ENCODE assay signal across 18 cellular contexts in the genomic region with DNA sequence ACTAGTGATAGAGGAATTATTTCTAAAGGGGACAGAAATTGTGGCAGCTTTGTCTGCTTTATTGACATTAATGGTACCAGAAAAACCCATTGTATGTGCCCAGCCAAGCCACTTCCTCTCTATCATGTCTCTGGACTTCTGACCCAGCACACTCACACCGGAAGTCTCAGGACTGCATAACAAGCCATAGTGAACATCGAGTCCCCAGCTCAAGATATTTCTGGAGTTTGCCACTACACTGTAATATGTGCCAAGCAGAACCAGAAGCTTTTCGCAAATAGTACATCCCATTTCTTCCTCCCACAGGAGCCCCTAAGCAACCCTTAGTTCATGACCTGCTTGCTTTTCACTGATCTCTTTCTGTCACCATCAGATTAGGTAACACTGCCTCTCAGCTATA.
"Had no signal": no experiment of that assay in that cellular context is flagged by ENCODE, and none has a peak within 500 bp of the region (broad histone marks: within the 10 kb centered on the region; RNA-seq: fewer than 3 reads in every experiment).

No MANE protein-coding gene starts in this region.

- H3K4me1 ChIP-seq: sigmoid colon, stomach, suprapubic skin, tibial artery, upper lobe of left lung, uterus had no signal

- H3K9me3 ChIP-seq: sigmoid colon, stomach, suprapubic skin, tibial artery, upper lobe of left lung, uterus had no signal

- H3K36me3 Mint-ChIP-seq: naive thymus-derived CD4-positive, alpha-beta T cell had no signal

- H3K27ac ChIP-seq: hepatocyte, sigmoid colon, skin epidermis, stomach, suprapubic skin, tibial artery, upper lobe of left lung, uterus had no signal

- H3K4me3 Mint-ChIP-seq: naive thymus-derived CD4-positive, alpha-beta T cell; nephron progenitor cell had no signal

- H3K27me3 ChIP-seq: hepatocyte, sigmoid colon, stomach, suprapubic skin, tibial artery, upper lobe of left lung, uterus had no signal

- ATAC-seq: esophagus mucosa; naive thymus-derived CD4-positive, alpha-beta T cell had no signal

- H3K36me3 ChIP-seq: sigmoid colon, stomach, suprapubic skin, tibial artery, upper lobe of left lung, uterus had no signal

- H3K27ac Mint-ChIP-seq: naive thymus-derived CD4-positive, alpha-beta T cell; nephron progenitor cell had no signal

- DNase-seq: cortex of kidney; effector memory CD4-positive, alpha-beta T cell; foreskin fibroblast; head of caudate nucleus; mammary epithelial cell; naive thymus-derived CD4-positive, alpha-beta T cell; nephron progenitor cell; sigmoid colon; stimulated activated CD4-positive, alpha-beta T cell treated with anti-CD3 and anti-CD28 coated beads, Interleukin-2, amount 100 ng/mL, for 24 hours; stimulated activated naive CD4-positive, alpha-beta T cell; stomach; upper lobe of left lung; uterus had no signal

- H3K4me1 Mint-ChIP-seq: naive thymus-derived CD4-positive, alpha-beta T cell; nephron progenitor cell had no signal

- H3K4me3 ChIP-seq: hepatocyte, sigmoid colon, skin epidermis, stomach, suprapubic skin, tibial artery, upper lobe of left lung, uterus had no signal
